In genomic region chr18:43161528-43161927, GRCh38 we compare ENCODE assay signal across 33 cellular contexts. TPM values are rescaled to one million over a fixed set of nuclear protein-coding genes. Genes with fewer than 3 reads are reported as not detected.
DNase-seq lines count a peak whose midpoint lies in the region; ATAC-seq, FAIRE-seq and TF ChIP-seq lines count a peak whose summit lies in the region.
"Had no signal": no experiment of that assay in that cellular context is flagged by ENCODE, and none has a peak within 500 bp of the region (broad histone marks: within the 10 kb centered on the region; RNA-seq: fewer than 3 reads in every experiment).

No MANE protein-coding gene starts in this region.

- H3K9me3 ChIP-seq in mesenchymal stem cell (ENCODE audit: control insufficient read depth, low read length): peaks cover 22% of the 10 kb centered on the region
- no peaks in the 10 kb centered on the region for H3K9me3 ChIP-seq in WERI-Rb-1 (ENCODE audit: severe bottlenecking)
- H3K9me3 ChIP-seq: SJCRH30 had no signal

- H3K36me3 ChIP-seq in mesenchymal stem cell (ENCODE audit: control insufficient read depth in 1 of 2, insufficient read depth in 2 of 2, low read depth in 1 of 2, low read length in 2 of 2): no peaks in the 10 kb centered on the region
- no peaks in the 10 kb centered on the region for H3K36me3 ChIP-seq in WERI-Rb-1
- H3K36me3 ChIP-seq: gastroesophageal sphincter, SJCRH30, tibial artery had no signal

- H3K9me3 Mint-ChIP-seq in WTC11: peaks cover 46% of the 10 kb centered on the region
- H3K9me3 Mint-ChIP-seq: activated B cell treated with CpG ODN at 0.5 μM for 24 hours had no signal

- peaks cover 3% of the 10 kb centered on the region; the same call in 1 of the 2 replicates for H3K27me3 Mint-ChIP-seq in WTC11 (ENCODE audit: low read depth)
- H3K27me3 Mint-ChIP-seq: activated B cell treated with CpG ODN at 0.5 μM for 24 hours; activated CD4-positive, alpha-beta memory T cell treated with anti-CD3 and anti-CD28 coated beads, Interleukin-2, amount 10 ng/mL, durations not matched to agents 7 days and 5 days; naive thymus-derived CD8-positive, alpha-beta T cell; T-helper 17 cell had no signal

- no peak overlapping the region for H2BK5ac ChIP-seq in mesenchymal stem cell (ENCODE audit: low read depth, low read length, poor library complexity, severe bottlenecking)

- peak; percentile 28 for DNase-seq in AG20443 (ENCODE audit: low spot score)
- peak; percentile 15 for DNase-seq in RCC 7860 (ENCODE audit: low spot score)
- DNase-seq in dedifferentiated amniotic fluid mesenchymal stem cell (ENCODE audit: extremely low spot score): peak; percentile 62
- DNase-seq in mesenchymal stem cell: peak; percentile 5
- no peak for DNase-seq in NCI-H345 (lab: John Stamatoyannopoulos, UW)
- DNase-seq in WTC11 (ENCODE audit: low spot score): no peak
- DNase-seq in WERI-Rb-1: no peak
- no peak for DNase-seq in NCI-H1436 treated with DMSO at 0.1 percent for 48 hours (lab: John Stamatoyannopoulos, UW)
- DNase-seq: activated B cell treated with CpG ODN at 0.5 μM for 24 hours; activated CD4-positive, alpha-beta memory T cell treated with anti-CD3 and anti-CD28 coated beads, Interleukin-2, amount 10 ng/mL, durations not matched to agents 7 days and 5 days; activated naive CD4-positive, alpha-beta T cell treated with anti-CD3 and anti-CD28 coated beads for 36 hours; activated T-cell treated with anti-CD3 and anti-CD28 coated beads, Interleukin-2, amount 50 U/mL, for 4 hours; aorta; CD8-positive, alpha-beta T cell; left cardiac atrium; naive thymus-derived CD8-positive, alpha-beta T cell; NCI-H1105; NCI-H2081; NCI-H510A; SJCRH30; stimulated activated naive CD4-positive, alpha-beta T cell treated with Interleukin-2 at 50 U/mL for 16 hours; T-helper 17 cell; tibial artery had no signal

- POLR2A ChIA-PET in WTC11 (lab: Charles Lee): no interaction called here

- H3K4me1 ChIP-seq in mesenchymal stem cell (ENCODE audit: control insufficient read depth, insufficient read depth, low read depth, low read length): no peaks in the 10 kb centered on the region
- H3K4me1 ChIP-seq: gastroesophageal sphincter, parathyroid adenoma, SJCRH30 had no signal

- peak overlapping the region in 1 of 2 experiments; percentile 54 for H3K18ac ChIP-seq in mesenchymal stem cell (ENCODE audit: low read depth in 1 of 2, low read length in 2 of 2)

- TF ChIP-seq CTCF in WTC11 (IDR thresholded peaks at IDR 0.05): no peak
- TF ChIP-seq CTCF in WERI-Rb-1 (IDR thresholded peaks at IDR 0.05; ENCODE audit: low read depth, low read length): no peak

- no peak overlapping the region for H3K27ac ChIP-seq in mesenchymal stem cell (ENCODE audit: low read length, poor library complexity, severe bottlenecking)
- H3K27ac ChIP-seq in WERI-Rb-1: no peak overlapping the region
- H3K27ac ChIP-seq: coronary artery, gastroesophageal sphincter, parathyroid adenoma, SJCRH30, skin epidermis, tibial artery had no signal

- no peaks in the 10 kb centered on the region for H3K27me3 ChIP-seq in mesenchymal stem cell (ENCODE audit: control insufficient read depth in 1 of 2, insufficient read depth in 1 of 2, low read length in 2 of 2)
- H3K27me3 ChIP-seq in WERI-Rb-1 (ENCODE audit: insufficient read depth, low read depth, severe bottlenecking): no peaks in the 10 kb centered on the region
- H3K27me3 ChIP-seq: gastroesophageal sphincter, SJCRH30, tibial artery had no signal

- no peak overlapping the region for H3K4me3 Mint-ChIP-seq in WTC11
- H3K4me3 Mint-ChIP-seq: activated B cell treated with CpG ODN at 0.5 μM for 24 hours; activated CD4-positive, alpha-beta memory T cell treated with anti-CD3 and anti-CD28 coated beads, Interleukin-2, amount 10 ng/mL, durations not matched to agents 7 days and 5 days; activated naive CD4-positive, alpha-beta T cell treated with anti-CD3 and anti-CD28 coated beads for 36 hours; activated T-cell treated with anti-CD3 and anti-CD28 coated beads, Interleukin-2, amount 50 U/mL, for 4 hours; CD8-positive, alpha-beta T cell; naive thymus-derived CD8-positive, alpha-beta T cell; T-helper 17 cell had no signal

- CTCF ChIA-PET in WTC11 (lab: Charles Lee): interaction anchor here (0.9 kb wide), 1 partner anchor 9 kb away, joined by 3 read pairs; no protein-coding TSS in a partner anchor

- H2BK12ac ChIP-seq in mesenchymal stem cell (ENCODE audit: low read length in 2 of 2): no peak overlapping the region

- no peak overlapping the region for H2BK120ac ChIP-seq in mesenchymal stem cell (ENCODE audit: low read depth, low read length)

- H3K4me1 Mint-ChIP-seq in WTC11: peaks cover 28% of the 10 kb centered on the region
- H3K4me1 Mint-ChIP-seq: activated B cell treated with CpG ODN at 0.5 μM for 24 hours; activated CD4-positive, alpha-beta memory T cell treated with anti-CD3 and anti-CD28 coated beads, Interleukin-2, amount 10 ng/mL, durations not matched to agents 7 days and 5 days; naive thymus-derived CD8-positive, alpha-beta T cell; T-helper 17 cell had no signal

- H4K8ac ChIP-seq in mesenchymal stem cell (ENCODE audit: low read length): no peak overlapping the region

- ATAC-seq in WTC11: no peak
- ATAC-seq: activated T-cell treated with anti-CD3 and anti-CD28 coated beads, Interleukin-2, amount 50 U/mL, for 4 hours; CD8-positive, alpha-beta T cell; gastroesophageal sphincter; HCT116; naive thymus-derived CD8-positive, alpha-beta T cell; Panc1; T-helper 17 cell had no signal

- H3K4me2 ChIP-seq in mesenchymal stem cell (ENCODE audit: low read length, poor library complexity, severe bottlenecking): no peak overlapping the region

- peaks cover 49% of the 10 kb centered on the region for H3K36me3 Mint-ChIP-seq in WTC11
- H3K36me3 Mint-ChIP-seq: CD8-positive, alpha-beta T cell; naive thymus-derived CD8-positive, alpha-beta T cell had no signal

- FAIRE-seq in RCC 7860 (lab: Jason Lieb, UNC): no peak
- FAIRE-seq: endometrium, GM12892, HTR-8/SVneo had no signal

- no peak overlapping the region for H2AK5ac ChIP-seq in mesenchymal stem cell (ENCODE audit: low read length, severe bottlenecking)

- H3K4me3 ChIP-seq in mesenchymal stem cell (ENCODE audit: insufficient read depth in 1 of 2, low read depth in 1 of 2, low read length in 2 of 2) (no peak overlapping the region), WERI-Rb-1 (ENCODE audit: low read depth, low read length) (no peak overlapping the region)
- H3K4me3 ChIP-seq: coronary artery, gastroesophageal sphincter, SJCRH30, skin epidermis, tibial artery had no signal

- no peak overlapping the region for H2BK15ac ChIP-seq in mesenchymal stem cell (ENCODE audit: low read depth, poor library complexity, severe bottlenecking)

- H3K23ac ChIP-seq in mesenchymal stem cell (ENCODE audit: low read length in 2 of 2): no peak overlapping the region

- H3K79me1 ChIP-seq in mesenchymal stem cell (replicated peaks; ENCODE audit: low read length, poor library complexity, severe bottlenecking): no peaks in the 10 kb centered on the region

- H3K27ac Mint-ChIP-seq in WTC11: no peak overlapping the region
- H3K27ac Mint-ChIP-seq: activated B cell treated with CpG ODN at 0.5 μM for 24 hours; activated CD4-positive, alpha-beta memory T cell treated with anti-CD3 and anti-CD28 coated beads, Interleukin-2, amount 10 ng/mL, durations not matched to agents 7 days and 5 days; activated naive CD4-positive, alpha-beta T cell treated with anti-CD3 and anti-CD28 coated beads for 36 hours; CD8-positive, alpha-beta T cell; naive thymus-derived CD8-positive, alpha-beta T cell; T-helper 17 cell had no signal

- H3K4ac ChIP-seq in mesenchymal stem cell (ENCODE audit: low read depth in 1 of 2, low read length in 2 of 2): no peak overlapping the region

- WGBS in mesenchymal stem cell: no CpG with 5 or more reads among the region's 1 CpG

- no peak overlapping the region for H4K91ac ChIP-seq in mesenchymal stem cell (ENCODE audit: low read length)

- no peak overlapping the region for H3K9ac ChIP-seq in mesenchymal stem cell (ENCODE audit: low read length)
- H3K9ac ChIP-seq: parathyroid adenoma had no signal

- no peak overlapping the region for H2AFZ ChIP-seq in mesenchymal stem cell (ENCODE audit: low read depth, low read length)
- H2AFZ ChIP-seq: parathyroid adenoma had no signal

- no peak overlapping the region for H3K14ac ChIP-seq in mesenchymal stem cell (ENCODE audit: low read length in 2 of 2)

TF ChIP-seq in WTC11, 78 proteins besides CTCF, POLR2A, EP300 and RAD21 (continues in another document):
- TF ChIP-seq CBFB (CRISPR knock-in tag; IDR thresholded peaks at IDR 0.05; ENCODE audit: low read depth): no peak
- TF ChIP-seq, protein P1, sequence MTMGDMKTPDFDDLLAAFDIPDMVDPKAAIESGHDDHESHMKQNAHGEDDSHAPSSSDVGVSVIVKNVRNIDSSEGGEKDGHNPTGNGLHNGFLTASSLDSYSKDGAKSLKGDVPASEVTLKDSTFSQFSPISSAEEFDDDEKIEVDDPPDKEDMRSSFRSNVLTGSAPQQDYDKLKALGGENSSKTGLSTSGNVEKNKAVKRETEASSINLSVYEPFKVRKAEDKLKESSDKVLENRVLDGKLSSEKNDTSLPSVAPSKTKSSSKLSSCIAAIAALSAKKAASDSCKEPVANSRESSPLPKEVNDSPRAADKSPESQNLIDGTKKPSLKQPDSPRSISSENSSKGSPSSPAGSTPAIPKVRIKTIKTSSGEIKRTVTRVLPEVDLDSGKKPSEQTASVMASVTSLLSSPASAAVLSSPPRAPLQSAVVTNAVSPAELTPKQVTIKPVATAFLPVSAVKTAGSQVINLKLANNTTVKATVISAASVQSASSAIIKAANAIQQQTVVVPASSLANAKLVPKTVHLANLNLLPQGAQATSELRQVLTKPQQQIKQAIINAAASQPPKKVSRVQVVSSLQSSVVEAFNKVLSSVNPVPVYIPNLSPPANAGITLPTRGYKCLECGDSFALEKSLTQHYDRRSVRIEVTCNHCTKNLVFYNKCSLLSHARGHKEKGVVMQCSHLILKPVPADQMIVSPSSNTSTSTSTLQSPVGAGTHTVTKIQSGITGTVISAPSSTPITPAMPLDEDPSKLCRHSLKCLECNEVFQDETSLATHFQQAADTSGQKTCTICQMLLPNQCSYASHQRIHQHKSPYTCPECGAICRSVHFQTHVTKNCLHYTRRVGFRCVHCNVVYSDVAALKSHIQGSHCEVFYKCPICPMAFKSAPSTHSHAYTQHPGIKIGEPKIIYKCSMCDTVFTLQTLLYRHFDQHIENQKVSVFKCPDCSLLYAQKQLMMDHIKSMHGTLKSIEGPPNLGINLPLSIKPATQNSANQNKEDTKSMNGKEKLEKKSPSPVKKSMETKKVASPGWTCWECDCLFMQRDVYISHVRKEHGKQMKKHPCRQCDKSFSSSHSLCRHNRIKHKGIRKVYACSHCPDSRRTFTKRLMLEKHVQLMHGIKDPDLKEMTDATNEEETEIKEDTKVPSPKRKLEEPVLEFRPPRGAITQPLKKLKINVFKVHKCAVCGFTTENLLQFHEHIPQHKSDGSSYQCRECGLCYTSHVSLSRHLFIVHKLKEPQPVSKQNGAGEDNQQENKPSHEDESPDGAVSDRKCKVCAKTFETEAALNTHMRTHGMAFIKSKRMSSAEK (CRISPR knock-in tag; IDR thresholded peaks at IDR 0.05; ENCODE audit: borderline replicate concordance): no peak

RNA-seq across cellular contexts. Expression of gene RIT2, which starts 46.0 kb away (rescaled TPM):
- polyA plus RNA-seq in mesenchymal stem cell (2013, experiment 1 of 2): 0.06 TPM
- 0.04 TPM for polyA plus RNA-seq in mesenchymal stem cell (2013, experiment 2 of 2)
- total RNA-seq in WTC11 (2021): 0.64 to 1.5 TPM (median 1.4 TPM) in 3 replicates
- total RNA-seq: activated B cell treated with CpG ODN at 0.5 μM for 24 hours; activated CD4-positive, alpha-beta memory T cell treated with anti-CD3 and anti-CD28 coated beads, Interleukin-2, amount 10 ng/mL, durations not matched to agents 7 days and 5 days; activated naive CD4-positive, alpha-beta T cell treated with anti-CD3 and anti-CD28 coated beads for 36 hours; activated T-cell treated with anti-CD3 and anti-CD28 coated beads, Interleukin-2, amount 50 U/mL, for 4 hours; aorta; CD8-positive, alpha-beta T cell; gastroesophageal sphincter; left cardiac atrium; mesenteric fat pad; naive thymus-derived CD8-positive, alpha-beta T cell; SJCRH30; T-helper 17 cell had no signal
- polyA plus RNA-seq: naive thymus-derived CD8-positive, alpha-beta T cell had no signal

Comparison
In these comparisons a context has a peak if more than half of its experiments do, and no peak if none do; other contexts are left out.
1. DNase-seq: peak in AG20443 (single experiment), RCC 7860 (single experiment), dedifferentiated amniotic fluid mesenchymal stem cell (single experiment) and mesenchymal stem cell (single experiment); none in NCI-H345 (single experiment), WTC11 (single experiment), WERI-Rb-1 (single experiment) and NCI-H1436 treated with DMSO at 0.1 percent for 48 hours (single experiment).